Comparison of ENCODE assay signal across 8 cellular contexts in genomic region chr13:52001120-52001731, GRCh38. TPM values are rescaled to one million over a fixed set of nuclear protein-coding genes. Genes with fewer than 3 reads are reported as not detected.
A peak's percentile ranks its signal among the peaks of the same experiment; 100 is the strongest.
DNase-seq lines count a peak whose midpoint lies in the region; ATAC-seq, FAIRE-seq and TF ChIP-seq lines count a peak whose summit lies in the region.

No MANE protein-coding gene starts in this region.

- TF ChIP-seq CTCF in CD14-positive monocyte (IDR thresholded peaks at IDR 0.05) (peak; percentile 93), breast epithelium (IDR thresholded peaks at IDR 0.05) (peak; percentile 30 to 61 (median 45)), HepG2 (CRISPR knock-in tag; IDR thresholded peaks at IDR 0.05) (peak; percentile 66)

- H3K27ac ChIP-seq in breast epithelium (no peak overlapping the region), HepG2 (ENCODE audit: extremely low read length, insufficient read depth, low read length) (no peak overlapping the region)

- CTCF ChIA-PET in HepG2 (lab: Yijun Ruan, JAX; ENCODE audit: low intra/inter-chr PET ratio, low total read pairs) = interaction anchor here (1.4 to 2.4 kb wide), 3 partner anchors 11 to 127 kb away, joined by 5 to 16 read pairs (median 9); partner anchors contain the start of genes ALG11, ATP7B and NEK5

- no peaks in the 10 kb centered on the region for H3K4me1 ChIP-seq in breast epithelium
- peaks cover 96% of the 10 kb centered on the region for H3K4me1 ChIP-seq in HepG2 (ENCODE audit: insufficient read depth, low read length)

- H3K79me2 ChIP-seq in HepG2 (ENCODE audit: insufficient read depth, low read length) = peaks cover 96% of the 10 kb centered on the region

- peaks cover 0 to 1% (median 0%) of the 10 kb centered on the region in 7 donors for H3K9me3 Mint-ChIP-seq in CD14-positive monocyte

- H3K27me3 ChIP-seq in breast epithelium (no peaks in the 10 kb centered on the region), HepG2 (ENCODE audit: control insufficient read depth in 1 of 2, insufficient read depth in 2 of 2, low read length in 2 of 2) (no peaks in the 10 kb centered on the region)

- H3K27me3 Mint-ChIP-seq in CD14-positive monocyte (ENCODE audit: low read depth in 3 of 3) = peaks cover 1 to 9% (median 6%) of the 10 kb centered on the region in 3 donors

- H3K27ac Mint-ChIP-seq in CD14-positive monocyte = no peak overlapping the region

- DNase-seq in CD14-positive monocyte (ENCODE audit: low spot score) (no peak), GM18507 (ENCODE audit: extremely low spot score, insufficient read length, low read depth) (peak; percentile 42), NCI-H526 treated with DMSO at 0.1 percent for 48 hours (lab: John Stamatoyannopoulos, UW) (peak; percentile 63), breast epithelium (ENCODE audit: low spot score in 2 of 2) (no peak), HepG2 (ENCODE audit: low spot score) (peak; percentile 59), foreskin melanocyte (no peak)
- DNase-seq in NK-92 treated with Interleukin-12 subunit alpha and Interleukin-12 subunit beta, amount 100 ng/mL, for 24 hours (lab: John Stamatoyannopoulos, UW) = no peak

- TF ChIP-seq EP300 in HepG2 (IDR thresholded peaks at IDR 0.05; ENCODE audit: low read depth in 2 of 2, low read length in 2 of 2) = no peak
- no peak for TF ChIP-seq EP300 in HepG2 (CRISPR knock-in tag; IDR thresholded peaks at IDR 0.05; ENCODE audit: borderline replicate concordance)

- no peak for TF ChIP-seq RAD21 in HepG2 (CRISPR knock-in tag; IDR thresholded peaks at IDR 0.05)

- no peak overlapping the region for H3K4me3 ChIP-seq in breast epithelium
- H3K4me3 ChIP-seq in HepG2 (replicated peaks in 1 of 3; ENCODE audit: insufficient read depth in 1 of 3, low read depth in 2 of 3, low read length in 3 of 3) = no peak overlapping the region

- no peak overlapping the region for H3K4me3 Mint-ChIP-seq in CD14-positive monocyte

- no TSS peak for BruUV-seq in HepG2 (replicated peaks; lab: Mats Ljungman, UMichigan)

- FAIRE-seq in GM18507 (lab: Jason Lieb, UNC) = peak; percentile 21
- no peak for FAIRE-seq in HepG2 (lab: Jason Lieb, UNC)

- no peak overlapping the region for H2AFZ ChIP-seq in HepG2 (ENCODE audit: low read length)

- H3K36me3 ChIP-seq in breast epithelium = no peaks in the 10 kb centered on the region
- peaks cover 0 to 8% of the 10 kb centered on the region in 2 experiments; a peak in 2 of 5 replicates for H3K36me3 ChIP-seq in HepG2 (replicated peaks in 1 of 2; ENCODE audit: control insufficient read depth in 1 of 2, insufficient read depth in 2 of 2, low read length in 2 of 2)

- POLR2A ChIA-PET in HepG2 (lab: Yijun Ruan, JAX) = interaction anchor here (1.0 kb wide), 1 partner anchor 11 kb away, joined by 3 read pairs; the partner anchor contains the start of gene ALG11

- WGBS in HepG2 (ENCODE audit: low lambda C conversion rate) = 68% methylated on average over 3 of the region's 3 CpGs

- H4K20me1 ChIP-seq in HepG2 (ENCODE audit: insufficient read depth, low read length) = peaks cover 38% of the 10 kb centered on the region

- H3K4me1 Mint-ChIP-seq in CD14-positive monocyte = no peaks in the 10 kb centered on the region

- ATAC-seq in HG03039 (IDR thresholded peaks at IDR 0.05; ENCODE audit: unreplicated experiment) (peak; percentile 75), HepG2 (peak; percentile 11; the same call in 2 of the 3 replicates)

- no peak overlapping the region for H3K9ac ChIP-seq in HepG2 (ENCODE audit: insufficient read depth, low read depth, low read length)

- intact Hi-C loops in CD14-positive monocyte (cut with micrococcal nuclease) (loop anchor here in 1 of 2 donors (10.0 kb wide), 1 partner anchor 124 kb away; the partner anchor contains the start of gene NEK5), breast epithelium (cut with DNase I; ENCODE audit: low total_unique reads) (no loop called here), HepG2 (cut with micrococcal nuclease; ENCODE audit: unreplicated experiment) (loop anchor here (1.0 kb wide), 1 partner anchor 126 kb away; no protein-coding TSS in a partner anchor)

- no peaks in the 10 kb centered on the region for H3K9me3 ChIP-seq in breast epithelium
- H3K9me3 ChIP-seq in HepG2 (ENCODE audit: low read length) = no peaks in the 10 kb centered on the region

- in situ Hi-C loops in HepG2 (cut with HindIII; ENCODE audit: extremely low pct_ligation_motif_present, low pct_unique_long_range_greater_than_20kb) = loop anchor here (25.0 kb wide), 1 partner anchor 461 kb away; the partner anchor contains the start of genes CKAP2 and VPS36

- H3K4me2 ChIP-seq in HepG2 (ENCODE audit: low read depth, low read length) = no peak overlapping the region

- TF ChIP-seq POLR2A in breast epithelium (IDR thresholded peaks at IDR 0.05) (no peak), HepG2 (IDR thresholded peaks at IDR 0.05; ENCODE audit: insufficient read depth in 1 of 2, low read depth in 2 of 2, low read length in 2 of 2) (no peak)

- no peaks in the 10 kb centered on the region for H3K36me3 Mint-ChIP-seq in CD14-positive monocyte

RNA-seq across cellular contexts. Expression of gene ATP7B, which starts 10.0 kb away (rescaled TPM):
- polyA plus RNA-seq in CD14-positive monocyte (under 1 TPM in 1 of 2 donors, not detected in 1; 0.39 TPM), HepG2 (2011; rRNA removed) (31.8 and 42.1 TPM in 2 replicates)
- total RNA-seq in breast epithelium (1 to 10 TPM; 6.9 to 9.2 (median 7.2) TPM), HepG2 (2016; rRNA removed; fragmentation: Illumina TruSeq; extraction: Trizol) (39.6 and 57.4 TPM in 2 replicates)
- 10.1 and 11.9 TPM in 2 replicates for total RNA-seq in HepG2 (2016; cell fraction: cytosol; rRNA removed; fragmentation: Illumina TruSeq; extraction: Trizol; ENCODE audit: low read depth)
- total RNA-seq in HepG2 (2016; cell fraction: insoluble cytoplasmic fraction; rRNA removed; fragmentation: Illumina TruSeq; extraction: Trizol) = 33.4 and 54.9 TPM in 2 replicates
- 16.7 and 17.9 TPM in 2 replicates for total RNA-seq in HepG2 (2016; cell fraction: membrane; rRNA removed; fragmentation: Illumina TruSeq; extraction: Trizol)
- total RNA-seq in HepG2 (2016; cell fraction: nucleus; rRNA removed; fragmentation: Illumina TruSeq; extraction: Trizol) = 94.0 and 111 TPM in 2 replicates
- 20.2 and 23.3 TPM in 2 replicates for polyA plus RNA-seq in HepG2 (2011; cell fraction: cytosol; rRNA removed)
- 94.2 and 94.4 TPM in 2 replicates for polyA plus RNA-seq in HepG2 (2011; cell fraction: nucleus; rRNA removed)
- polyA plus RNA-seq in HepG2 (2012) = 25.2 and 29.1 TPM in 2 replicates
- polyA plus RNA-seq in HepG2 (2016; cell fraction: cytosol; fragmentation: Illumina TruSeq; extraction: Trizol; ENCODE audit: low read depth) = 2.3 and 2.5 TPM in 2 replicates
- polyA plus RNA-seq in HepG2 (2016; cell fraction: insoluble cytoplasmic fraction; fragmentation: Illumina TruSeq; extraction: Trizol; ENCODE audit: low read depth) = 19.5 and 23.2 TPM in 2 replicates
- 4.8 and 6.1 TPM in 2 replicates for polyA plus RNA-seq in HepG2 (2016; cell fraction: membrane; fragmentation: Illumina TruSeq; extraction: Trizol; ENCODE audit: low read depth)
- polyA plus RNA-seq in HepG2 (2016; cell fraction: nucleus; fragmentation: Illumina TruSeq; extraction: Trizol; ENCODE audit: insufficient read depth, low read depth) = 81.9 and 85.2 TPM in 2 replicates
- 4.3 and 98.2 TPM in 2 replicates for polyA minus RNA-seq in HepG2 (2011; rRNA and poly(A)+ RNA removed; ENCODE audit: low replicate concordance)
- 26.0 and 31.1 TPM in 2 replicates for polyA minus RNA-seq in HepG2 (2011; cell fraction: cytosol; rRNA and poly(A)+ RNA removed)
- 161 and 194 TPM in 2 replicates for polyA minus RNA-seq in HepG2 (2011; cell fraction: nucleus; rRNA and poly(A)+ RNA removed)

RNA-seq across cellular contexts. Expression of gene ALG11, which starts 11.0 kb away (rescaled TPM):
- polyA plus RNA-seq in CD14-positive monocyte = 10 to 100 TPM; 14.2 to 16.9 TPM
- total RNA-seq in breast epithelium = 10 to 100 TPM; 25.6 to 29.0 (median 28.1) TPM
- 25.4 and 27.9 TPM in 2 replicates for total RNA-seq in HepG2 (2016; rRNA removed; fragmentation: Illumina TruSeq; extraction: Trizol)
- total RNA-seq in HepG2 (2016; cell fraction: cytosol; rRNA removed; fragmentation: Illumina TruSeq; extraction: Trizol; ENCODE audit: low read depth) = 3.5 and 4.5 TPM in 2 replicates
- 21.3 and 28.9 TPM in 2 replicates for total RNA-seq in HepG2 (2016; cell fraction: insoluble cytoplasmic fraction; rRNA removed; fragmentation: Illumina TruSeq; extraction: Trizol)
- total RNA-seq in HepG2 (2016; cell fraction: membrane; rRNA removed; fragmentation: Illumina TruSeq; extraction: Trizol) = 7.5 and 8.2 TPM in 2 replicates
- total RNA-seq in HepG2 (2016; cell fraction: nucleus; rRNA removed; fragmentation: Illumina TruSeq; extraction: Trizol) = 38.9 and 48.6 TPM in 2 replicates
- 12.0 and 14.7 TPM in 2 replicates for polyA plus RNA-seq in HepG2 (2011; rRNA removed)
- 5.7 and 9.7 TPM in 2 replicates for polyA plus RNA-seq in HepG2 (2011; cell fraction: cytosol; rRNA removed)
- 10.5 and 11.6 TPM in 2 replicates for polyA plus RNA-seq in HepG2 (2011; cell fraction: nucleus; rRNA removed)
- polyA plus RNA-seq in HepG2 (2012) = 24.5 and 36.1 TPM in 2 replicates
- polyA plus RNA-seq in HepG2 (2016; cell fraction: cytosol; fragmentation: Illumina TruSeq; extraction: Trizol; ENCODE audit: low read depth) = 3.2 and 4.3 TPM in 2 replicates
- polyA plus RNA-seq in HepG2 (2016; cell fraction: insoluble cytoplasmic fraction; fragmentation: Illumina TruSeq; extraction: Trizol; ENCODE audit: low read depth) = 13.7 and 16.7 TPM in 2 replicates
- 4.4 and 4.9 TPM in 2 replicates for polyA plus RNA-seq in HepG2 (2016; cell fraction: membrane; fragmentation: Illumina TruSeq; extraction: Trizol; ENCODE audit: low read depth)
- 43.5 and 45.8 TPM in 2 replicates for polyA plus RNA-seq in HepG2 (2016; cell fraction: nucleus; fragmentation: Illumina TruSeq; extraction: Trizol; ENCODE audit: insufficient read depth, low read depth)
- polyA minus RNA-seq in HepG2 (2011; rRNA and poly(A)+ RNA removed; ENCODE audit: low replicate concordance) = 5.8 and 14.8 TPM in 2 replicates
- 14.0 and 18.1 TPM in 2 replicates for polyA minus RNA-seq in HepG2 (2011; cell fraction: cytosol; rRNA and poly(A)+ RNA removed)
- 39.9 and 41.6 TPM in 2 replicates for polyA minus RNA-seq in HepG2 (2011; cell fraction: nucleus; rRNA and poly(A)+ RNA removed)

RNA-seq across cellular contexts. Expression of gene UTP14C, which starts 23.3 kb away (rescaled TPM):
- 1 to 10 TPM; 1.2 TPM for polyA plus RNA-seq in CD14-positive monocyte
- total RNA-seq in breast epithelium = 10 to 100 TPM; 17.3 to 22.2 (median 20.3) TPM
- total RNA-seq in HepG2 (2016; rRNA removed; fragmentation: Illumina TruSeq; extraction: Trizol) = 11.0 and 12.2 TPM in 2 replicates
- total RNA-seq in HepG2 (2016; cell fraction: cytosol; rRNA removed; fragmentation: Illumina TruSeq; extraction: Trizol; ENCODE audit: low read depth) = 0.71 and 0.88 TPM in 2 replicates
- 10.2 and 12.1 TPM in 2 replicates for total RNA-seq in HepG2 (2016; cell fraction: insoluble cytoplasmic fraction; rRNA removed; fragmentation: Illumina TruSeq; extraction: Trizol)
- 4.4 and 4.7 TPM in 2 replicates for total RNA-seq in HepG2 (2016; cell fraction: membrane; rRNA removed; fragmentation: Illumina TruSeq; extraction: Trizol)
- total RNA-seq in HepG2 (2016; cell fraction: nucleus; rRNA removed; fragmentation: Illumina TruSeq; extraction: Trizol) = 13.5 and 14.9 TPM in 2 replicates
- 7.0 and 8.8 TPM in 2 replicates for polyA plus RNA-seq in HepG2 (2011; rRNA removed)
- polyA plus RNA-seq in HepG2 (2011; cell fraction: cytosol; rRNA removed) = 4.3 and 6.8 TPM in 2 replicates
- 2.9 and 3.7 TPM in 2 replicates for polyA plus RNA-seq in HepG2 (2011; cell fraction: nucleus; rRNA removed)
- 7.5 and 9.1 TPM in 2 replicates for polyA plus RNA-seq in HepG2 (2012)
- polyA plus RNA-seq in HepG2 (2016; cell fraction: cytosol; fragmentation: Illumina TruSeq; extraction: Trizol; ENCODE audit: low read depth) = 0.44 and 0.53 TPM in 2 replicates
- polyA plus RNA-seq in HepG2 (2016; cell fraction: insoluble cytoplasmic fraction; fragmentation: Illumina TruSeq; extraction: Trizol; ENCODE audit: low read depth) = 7.8 and 8.1 TPM in 2 replicates
- polyA plus RNA-seq in HepG2 (2016; cell fraction: membrane; fragmentation: Illumina TruSeq; extraction: Trizol; ENCODE audit: low read depth) = 1.1 and 1.5 TPM in 2 replicates
- 12.9 and 16.2 TPM in 2 replicates for polyA plus RNA-seq in HepG2 (2016; cell fraction: nucleus; fragmentation: Illumina TruSeq; extraction: Trizol; ENCODE audit: insufficient read depth, low read depth)
- 4.6 and 7.0 TPM in 2 replicates for polyA minus RNA-seq in HepG2 (2011; rRNA and poly(A)+ RNA removed; ENCODE audit: low replicate concordance)
- polyA minus RNA-seq in HepG2 (2011; cell fraction: cytosol; rRNA and poly(A)+ RNA removed) = 8.8 and 10.3 TPM in 2 replicates
- polyA minus RNA-seq in HepG2 (2011; cell fraction: nucleus; rRNA and poly(A)+ RNA removed) = 10.0 and 14.9 TPM in 2 replicates

Comparison
In these comparisons a context has a peak if more than half of its experiments do, and no peak if none do; other contexts are left out.
1. DNase-seq: peak in GM18507 (single experiment), NCI-H526 treated with DMSO at 0.1 percent for 48 hours (single experiment) and HepG2 (single experiment); none in CD14-positive monocyte (single experiment), breast epithelium (0 of 2), NK-92 treated with Interleukin-12 subunit alpha and Interleukin-12 subunit beta, amount 100 ng/mL, for 24 hours (single experiment) and foreskin melanocyte (single experiment).
2. Peak in every context shown above with its lines, with median percentiles within 50 percentile points of each other: CTCF ChIP-seq.